Comparison of ENCODE assay signal across 4 cellular contexts in genomic region chr16:18387767-18388166, GRCh38. TPM values are rescaled to one million over a fixed set of nuclear protein-coding genes. Genes with fewer than 3 reads are reported as not detected.
"Had no signal": no experiment of that assay in that cellular context is flagged by ENCODE, and none has a peak within 500 bp of the region (broad histone marks: within the 10 kb centered on the region; RNA-seq: fewer than 3 reads in every experiment).

No MANE protein-coding gene starts in this region.

RNA-seq across cellular contexts. Expression of gene NPIPA8, which starts 51.2 kb away (rescaled TPM):
- total RNA-seq: LHCN-M2, NCI-H460, PC-9, SK-MEL-5 had no signal
